Comparison of ENCODE assay signal across 11 cellular contexts in genomic region chr5:71891856-71892255, GRCh38.
A peak's percentile ranks its signal among the peaks of the same experiment; 100 is the strongest.
DNase-seq lines count a peak whose midpoint lies in the region; ATAC-seq and TF ChIP-seq lines count a peak whose summit lies in the region.
"Had no signal": no experiment of that assay in that cellular context is flagged by ENCODE, and none has a peak within 500 bp of the region (broad histone marks: within the 10 kb centered on the region; RNA-seq: fewer than 3 reads in every experiment).

No MANE protein-coding gene starts in this region.

- TF ChIP-seq CTCF in HFFc6 (IDR thresholded peaks at IDR 0.05) (no peak), choroid plexus epithelial cell (conservative IDR thresholded peaks at IDR 0.05; ENCODE audit: low read depth, low read length) (no peak), suprapubic skin (IDR thresholded peaks at IDR 0.05) (no peak)

- ATAC-seq in GM18511 (IDR thresholded peaks at IDR 0.05; ENCODE audit: unreplicated experiment), result no peak
- ATAC-seq: stimulated activated naive CD8-positive, alpha-beta T cell treated with anti-CD3 and anti-CD28 coated beads, Interleukin-15, amount 100 ng/mL, for 72 hours had no signal

- no peak overlapping the region for H3K4me3 ChIP-seq in choroid plexus epithelial cell (ENCODE audit: low read depth, low read length)
- H3K4me3 ChIP-seq in suprapubic skin, result no peak overlapping the region

- no peak overlapping the region for H3K4me3 Mint-ChIP-seq in HFFc6
- H3K4me3 Mint-ChIP-seq in activated CD4-positive, alpha-beta T cell treated with anti-CD3 and anti-CD28 coated beads, Interleukin-2, amount 10 ng/mL, durations not matched to agents 7 days and 5 days, result no peak overlapping the region
- H3K4me3 Mint-ChIP-seq: stimulated activated naive CD8-positive, alpha-beta T cell treated with anti-CD3 and anti-CD28 coated beads, Interleukin-15, amount 100 ng/mL, for 72 hours had no signal

- WGBS in suprapubic skin, result 60% methylated on average over 4 of the region's 4 CpGs

- peak; percentile 95 for TF ChIP-seq EP300 in suprapubic skin (IDR thresholded peaks at IDR 0.05)

- H3K27me3 ChIP-seq in suprapubic skin, result no peaks in the 10 kb centered on the region

- no peaks in the 10 kb centered on the region for H3K9me3 ChIP-seq in suprapubic skin

- no peaks in the 10 kb centered on the region; the same call in 1 of the 2 replicates for H3K9me3 Mint-ChIP-seq in HFFc6
- peaks cover 10% of the 10 kb centered on the region for H3K9me3 Mint-ChIP-seq in activated CD4-positive, alpha-beta T cell treated with anti-CD3 and anti-CD28 coated beads, Interleukin-2, amount 10 ng/mL, durations not matched to agents 7 days and 5 days

- H3K27me3 Mint-ChIP-seq in HFFc6 (ENCODE audit: insufficient read depth), result peaks cover 17% of the 10 kb centered on the region
- peaks cover 4% of the 10 kb centered on the region for H3K27me3 Mint-ChIP-seq in activated CD4-positive, alpha-beta T cell treated with anti-CD3 and anti-CD28 coated beads, Interleukin-2, amount 10 ng/mL, durations not matched to agents 7 days and 5 days

- peaks cover 22% of the 10 kb centered on the region for H3K4me1 Mint-ChIP-seq in HFFc6 (ENCODE audit: low read depth)
- peaks cover 2% of the 10 kb centered on the region for H3K4me1 Mint-ChIP-seq in activated CD4-positive, alpha-beta T cell treated with anti-CD3 and anti-CD28 coated beads, Interleukin-2, amount 10 ng/mL, durations not matched to agents 7 days and 5 days
- H3K4me1 Mint-ChIP-seq: stimulated activated naive CD8-positive, alpha-beta T cell treated with anti-CD3 and anti-CD28 coated beads, Interleukin-15, amount 100 ng/mL, for 72 hours had no signal

- no peaks in the 10 kb centered on the region for H3K36me3 ChIP-seq in suprapubic skin

- H3K36me3 Mint-ChIP-seq in HFFc6 (ENCODE audit: low read depth), result no peaks in the 10 kb centered on the region
- H3K36me3 Mint-ChIP-seq in activated CD4-positive, alpha-beta T cell treated with anti-CD3 and anti-CD28 coated beads, Interleukin-2, amount 10 ng/mL, durations not matched to agents 7 days and 5 days (ENCODE audit: low read depth), result peaks cover 2% of the 10 kb centered on the region

- peak; percentile 34 for DNase-seq in HFFc6
- peak; percentile 56 for DNase-seq in choroid plexus epithelial cell (ENCODE audit: low read depth)
- peak; percentile 38 for DNase-seq in iPS-NIHi11 (ENCODE audit: low spot score)
- DNase-seq in suprapubic skin (ENCODE audit: low spot score in 2 of 2), result no peak
- DNase-seq in COLO668 (lab: John Stamatoyannopoulos, UW; ENCODE audit: unreplicated experiment), result no peak
- DNase-seq in activated CD4-positive, alpha-beta T cell treated with anti-CD3 and anti-CD28 coated beads, Interleukin-2, amount 10 ng/mL, durations not matched to agents 7 days and 5 days, result no peak
- no peak for DNase-seq in DMS79 (lab: John Stamatoyannopoulos, UW)
- DNase-seq: activated CD4-positive, CD25-positive, alpha-beta regulatory T cell; activated gamma-delta T cell treated with Interleukin-2 at 50 U/mL for 16 hours; stimulated activated naive CD8-positive, alpha-beta T cell treated with anti-CD3 and anti-CD28 coated beads, Interleukin-15, amount 100 ng/mL, for 72 hours had no signal

- H3K4me1 ChIP-seq in suprapubic skin, result peaks cover 6% of the 10 kb centered on the region

- TF ChIP-seq POLR2A in suprapubic skin (IDR thresholded peaks at IDR 0.05), result no peak

- H3K27ac Mint-ChIP-seq in HFFc6, result peak overlapping the region; percentile 30; the same call in 1 of the 2 replicates
- no peak overlapping the region for H3K27ac Mint-ChIP-seq in activated CD4-positive, alpha-beta T cell treated with anti-CD3 and anti-CD28 coated beads, Interleukin-2, amount 10 ng/mL, durations not matched to agents 7 days and 5 days

- POLR2A ChIA-PET in activated CD4-positive, alpha-beta T cell treated with anti-CD3 and anti-CD28 coated beads, Interleukin-2, amount 10 ng/mL, durations not matched to agents 7 days and 5 days (lab: Charles Lee), result no interaction called here

- CTCF ChIA-PET in activated CD4-positive, alpha-beta T cell treated with anti-CD3 and anti-CD28 coated beads, Interleukin-2, amount 10 ng/mL, durations not matched to agents 7 days and 5 days (lab: Charles Lee), result no interaction called here

- H3K27ac ChIP-seq in suprapubic skin, result no peak overlapping the region

Comparison
In these comparisons a context has a peak if more than half of its experiments do, and no peak if none do; other contexts are left out.
1. DNase-seq: peak in HFFc6 (single experiment), choroid plexus epithelial cell (single experiment) and iPS-NIHi11 (single experiment); none in suprapubic skin (0 of 2), COLO668 (single experiment), activated CD4-positive, alpha-beta T cell treated with anti-CD3 and anti-CD28 coated beads, Interleukin-2, amount 10 ng/mL, durations not matched to agents 7 days and 5 days (single experiment) and DMS79 (single experiment).